8 cellular contexts compared by ENCODE assay signal in the genomic region with DNA sequence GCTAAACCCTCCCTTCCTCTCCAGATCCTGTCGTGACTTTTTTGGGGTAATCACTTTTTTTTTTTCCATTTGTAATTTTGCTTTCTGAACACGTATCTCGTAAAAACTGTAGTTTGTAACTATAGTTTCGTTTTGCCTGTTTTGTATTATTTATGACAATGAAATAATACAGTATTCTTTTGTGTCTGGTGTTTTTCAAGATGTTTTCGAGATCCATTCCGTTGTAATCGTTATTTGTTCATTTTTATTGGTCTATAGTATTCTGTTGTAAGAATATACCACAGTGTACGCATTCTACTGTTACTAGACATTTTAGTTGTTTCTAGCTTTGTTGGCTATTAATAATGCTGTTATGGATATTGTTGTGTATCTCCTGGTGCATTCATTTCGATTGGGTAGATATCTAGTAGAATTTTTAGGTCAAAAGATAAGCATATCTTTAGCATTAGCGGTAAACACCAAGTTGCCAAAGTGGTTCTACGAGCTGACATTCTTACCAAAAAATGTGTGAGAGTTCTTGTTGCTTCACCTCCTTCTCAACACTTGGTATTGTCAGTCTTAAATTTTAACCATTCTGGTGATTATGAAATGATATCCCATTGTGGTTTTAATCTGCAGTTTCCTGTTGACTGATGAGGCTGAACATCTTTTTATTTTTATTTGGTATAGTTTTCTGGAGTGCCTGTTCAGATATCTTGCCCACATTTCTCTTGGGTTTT.
DNase-seq lines count a peak whose midpoint lies in the region; ATAC-seq and TF ChIP-seq lines count a peak whose summit lies in the region.

No MANE protein-coding gene starts in this region.

- peaks cover 6% of the 10 kb centered on the region; the same call in 1 of the 2 replicates for H3K36me3 Mint-ChIP-seq in WTC11

- H3K27ac Mint-ChIP-seq in WTC11, result no peak overlapping the region
- peak overlapping the region; percentile 93 to 98 for H3K27ac Mint-ChIP-seq in stimulated activated naive CD8-positive, alpha-beta T cell treated with anti-CD3 and anti-CD28 coated beads, Interleukin-15, amount 100 ng/mL, for 72 hours

- H3K4me3 ChIP-seq in iPS-11a (ENCODE audit: low read depth, low read length), result peak overlapping the region; percentile 74

- no peaks in the 10 kb centered on the region; the same call in 1 of the 2 replicates for H3K9me3 Mint-ChIP-seq in WTC11
- H3K9me3 Mint-ChIP-seq in stimulated activated naive CD8-positive, alpha-beta T cell treated with anti-CD3 and anti-CD28 coated beads, Interleukin-15, amount 100 ng/mL, for 72 hours, result no peaks in the 10 kb centered on the region

- H3K4me3 Mint-ChIP-seq in WTC11, result peak overlapping the region; percentile 88
- H3K4me3 Mint-ChIP-seq in stimulated activated naive CD8-positive, alpha-beta T cell treated with anti-CD3 and anti-CD28 coated beads, Interleukin-15, amount 100 ng/mL, for 72 hours, result peak overlapping the region; percentile 94 to 98

- CTCF ChIA-PET in WTC11 (lab: Charles Lee), result no interaction called here

- H3K4me1 Mint-ChIP-seq in WTC11, result peaks cover 30% of the 10 kb centered on the region
- H3K4me1 Mint-ChIP-seq in stimulated activated naive CD8-positive, alpha-beta T cell treated with anti-CD3 and anti-CD28 coated beads, Interleukin-15, amount 100 ng/mL, for 72 hours, result peaks cover 44% of the 10 kb centered on the region

- H3K27me3 Mint-ChIP-seq in WTC11 (ENCODE audit: low read depth), result peaks cover 43% of the 10 kb centered on the region
- H3K27me3 Mint-ChIP-seq in stimulated activated naive CD8-positive, alpha-beta T cell treated with anti-CD3 and anti-CD28 coated beads, Interleukin-15, amount 100 ng/mL, for 72 hours, result peaks cover 23% of the 10 kb centered on the region

- POLR2A ChIA-PET in WTC11 (lab: Charles Lee), result no interaction called here

- ATAC-seq in WTC11, result no peak
- no peak for ATAC-seq in stimulated activated naive CD8-positive, alpha-beta T cell treated with anti-CD3 and anti-CD28 coated beads, Interleukin-15, amount 100 ng/mL, for 72 hours
- ATAC-seq in HG03439 (IDR thresholded peaks at IDR 0.05; ENCODE audit: unreplicated experiment), result no peak

- no peak for TF ChIP-seq CTCF in WTC11 (IDR thresholded peaks at IDR 0.05)

- peak; percentile 15 for DNase-seq in NCI-H510A treated with DMSO at 0.1 percent for 48 hours (lab: John Stamatoyannopoulos, UW)
- no peak for DNase-seq in NCI-H510A (lab: John Stamatoyannopoulos, UW)
- no peak for DNase-seq in WTC11 (ENCODE audit: low spot score)
- no peak for DNase-seq in stimulated activated naive CD8-positive, alpha-beta T cell treated with anti-CD3 and anti-CD28 coated beads, Interleukin-15, amount 100 ng/mL, for 72 hours
- no peak for DNase-seq in effector CD8-positive, alpha-beta T cell (lab: John Stamatoyannopoulos, UW)
- no peak for DNase-seq in NCI-H2081 treated with DMSO at 0.1 percent for 48 hours (lab: John Stamatoyannopoulos, UW)

TF ChIP-seq in WTC11, 78 proteins besides CTCF, POLR2A, EP300 and RAD21:
- no peak for TF ChIP-seq GABPB1 (CRISPR knock-in tag; IDR thresholded peaks at IDR 0.05)
- TF ChIP-seq NR1H2 (CRISPR knock-in tag; IDR thresholded peaks at IDR 0.05), result no peak
